ENCODE assay signal across 1 cellular context in genomic region chr17:43327421-43327820, GRCh38.
TF ChIP-seq lines count a peak whose summit lies in the region.

No MANE protein-coding gene starts in this region.

TF ChIP-seq in IMR-90, 13 proteins besides CTCF, POLR2A, EP300 and RAD21:
- TF ChIP-seq MXI1 (IDR thresholded peaks at IDR 0.05; ENCODE audit: borderline replicate concordance, low read depth, low read length) (no peak), NFE2L2 (IDR thresholded peaks at IDR 0.05; ENCODE audit: low read depth, low read length) (no peak), MAZ (IDR thresholded peaks at IDR 0.05; ENCODE audit: borderline replicate concordance, low read depth, low read length) (no peak), FOS (IDR thresholded peaks at IDR 0.05; ENCODE audit: low read depth, low read length) (no peak), RCOR1 (IDR thresholded peaks at IDR 0.05; ENCODE audit: insufficient replicate concordance, low read length) (no peak), RFX5 (IDR thresholded peaks at IDR 0.05; ENCODE audit: low read depth, low read length) (no peak), CEBPB (IDR thresholded peaks at IDR 0.05; ENCODE audit: low read depth, low read length) (no peak), CHD1 (IDR thresholded peaks at IDR 0.05; ENCODE audit: low read depth, low read length) (no peak), MAFK (IDR thresholded peaks at IDR 0.05; ENCODE audit: low read depth, low read length) (no peak), BHLHE40 (IDR thresholded peaks at IDR 0.05; ENCODE audit: low read depth, low read length) (no peak), SMC3 (IDR thresholded peaks at IDR 0.05; ENCODE audit: low read depth, low read length) (no peak)
- TF ChIP-seq, protein P1, sequence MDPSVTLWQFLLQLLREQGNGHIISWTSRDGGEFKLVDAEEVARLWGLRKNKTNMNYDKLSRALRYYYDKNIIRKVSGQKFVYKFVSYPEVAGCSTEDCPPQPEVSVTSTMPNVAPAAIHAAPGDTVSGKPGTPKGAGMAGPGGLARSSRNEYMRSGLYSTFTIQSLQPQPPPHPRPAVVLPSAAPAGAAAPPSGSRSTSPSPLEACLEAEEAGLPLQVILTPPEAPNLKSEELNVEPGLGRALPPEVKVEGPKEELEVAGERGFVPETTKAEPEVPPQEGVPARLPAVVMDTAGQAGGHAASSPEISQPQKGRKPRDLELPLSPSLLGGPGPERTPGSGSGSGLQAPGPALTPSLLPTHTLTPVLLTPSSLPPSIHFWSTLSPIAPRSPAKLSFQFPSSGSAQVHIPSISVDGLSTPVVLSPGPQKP (IDR thresholded peaks at IDR 0.05; ENCODE audit: borderline replicate concordance, low read depth, low read length): no peak
- TF ChIP-seq, protein P2, sequence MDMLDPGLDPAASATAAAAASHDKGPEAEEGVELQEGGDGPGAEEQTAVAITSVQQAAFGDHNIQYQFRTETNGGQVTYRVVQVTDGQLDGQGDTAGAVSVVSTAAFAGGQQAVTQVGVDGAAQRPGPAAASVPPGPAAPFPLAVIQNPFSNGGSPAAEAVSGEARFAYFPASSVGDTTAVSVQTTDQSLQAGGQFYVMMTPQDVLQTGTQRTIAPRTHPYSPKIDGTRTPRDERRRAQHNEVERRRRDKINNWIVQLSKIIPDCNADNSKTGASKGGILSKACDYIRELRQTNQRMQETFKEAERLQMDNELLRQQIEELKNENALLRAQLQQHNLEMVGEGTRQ (IDR thresholded peaks at IDR 0.05; ENCODE audit: low read depth, low read length): no peak
